ENCODE assay signal across 43 cellular contexts in genomic region chr6:138339024-138339423, GRCh38. TPM values are rescaled to one million over a fixed set of nuclear protein-coding genes. Genes with fewer than 3 reads are reported as not detected.
"Had no signal": no experiment of that assay in that cellular context is flagged by ENCODE, and none has a peak within 500 bp of the region (broad histone marks: within the 10 kb centered on the region; RNA-seq: fewer than 3 reads in every experiment).

No MANE protein-coding gene starts in this region.

- H3K27me3 ChIP-seq: adrenal gland, body of pancreas, cardiac muscle cell, dorsolateral prefrontal cortex, heart right ventricle, pancreas, uterus had no signal

- H3K9me3 Mint-ChIP-seq: activated CD4-positive, alpha-beta memory T cell treated with anti-CD3 and anti-CD28 coated beads for 36 hours; activated CD4-positive, alpha-beta T cell treated with anti-CD3 and anti-CD28 coated beads, Interleukin-2, amount 10 ng/mL, durations not matched to agents 24 days and 14 days; activated naive CD4-positive, alpha-beta T cell treated with anti-CD3 and anti-CD28 coated beads for 36 hours; activated naive CD8-positive, alpha-beta T cell treated with anti-CD3 and anti-CD28 coated beads for 36 hours; activated T-helper 1 cell treated with anti-CD3 and anti-CD28 coated beads, Interleukin-12 subunit alpha, Interleukin-12 subunit beta, Interleukin-2, Interleukin-4 antibody, amounts not matched to agents 30 ng/mL and 10 ng/mL and 1 ng/mL, durations not matched to agents 14 hours and 24 hours and 36 hours; naive thymus-derived CD4-positive, alpha-beta T cell; stimulated activated memory B cell treated with anti-CD40 and anti-IgM and Interleukin-4, amounts not matched to agents 10 μg/mL and 1 μg/mL and 100 μg/mL, for 72 hours; stimulated activated naive CD8-positive, alpha-beta T cell treated with anti-CD3 and anti-CD28 coated beads, Interleukin-15, amount 100 ng/mL, for 72 hours; type B pancreatic cell had no signal

- H3K4me1 ChIP-seq: adrenal gland, body of pancreas, heart right ventricle, pancreas, prostate gland, uterus had no signal

- H3K36me3 ChIP-seq: adrenal gland, cardiac muscle cell, prostate gland, uterus, WERI-Rb-1 had no signal

- H3K9me3 ChIP-seq: adrenal gland, body of pancreas, heart right ventricle, pancreas, prostate gland, uterus had no signal

- FAIRE-seq: kidney, pancreas had no signal

- H3K36me3 Mint-ChIP-seq: activated CD4-positive, alpha-beta memory T cell treated with anti-CD3 and anti-CD28 coated beads for 36 hours; activated naive CD8-positive, alpha-beta T cell treated with anti-CD3 and anti-CD28 coated beads for 36 hours; immature natural killer cell; naive thymus-derived CD4-positive, alpha-beta T cell; stimulated activated memory B cell treated with anti-CD40 and anti-IgM and Interleukin-4, amounts not matched to agents 10 μg/mL and 1 μg/mL and 100 μg/mL, for 72 hours had no signal

- H3K4me1 Mint-ChIP-seq: activated CD4-positive, alpha-beta T cell treated with anti-CD3 and anti-CD28 coated beads, Interleukin-2, amount 10 ng/mL, durations not matched to agents 24 days and 14 days; activated naive CD8-positive, alpha-beta T cell treated with anti-CD3 and anti-CD28 coated beads for 36 hours; immature natural killer cell; naive thymus-derived CD4-positive, alpha-beta T cell; stimulated activated memory B cell treated with anti-CD40 and anti-IgM and Interleukin-4, amounts not matched to agents 10 μg/mL and 1 μg/mL and 100 μg/mL, for 72 hours; stimulated activated naive CD8-positive, alpha-beta T cell treated with anti-CD3 and anti-CD28 coated beads, Interleukin-15, amount 100 ng/mL, for 72 hours had no signal

- H3K4me3 ChIP-seq: adrenal gland, body of pancreas, cardiac muscle cell, coronary artery, dorsolateral prefrontal cortex, heart right ventricle, pancreas, prostate gland, skin epidermis, uterus had no signal

- H3K27me3 Mint-ChIP-seq: type B pancreatic cell had no signal

- ATAC-seq: body of pancreas; esophagus mucosa; heart right ventricle; left colon; naive thymus-derived CD4-positive, alpha-beta T cell; pancreas; sciatic nerve; stimulated activated memory B cell treated with anti-CD40 and anti-IgM and Interleukin-4, amounts not matched to agents 10 μg/mL and 1 μg/mL and 100 μg/mL, for 72 hours; stimulated activated naive CD8-positive, alpha-beta T cell treated with anti-CD3 and anti-CD28 coated beads, Interleukin-15, amount 100 ng/mL, for 72 hours had no signal

- H3K27ac Mint-ChIP-seq: activated CD4-positive, alpha-beta memory T cell treated with anti-CD3 and anti-CD28 coated beads for 36 hours; activated CD4-positive, alpha-beta T cell treated with anti-CD3 and anti-CD28 coated beads, Interleukin-2, amount 10 ng/mL, durations not matched to agents 24 days and 14 days; activated naive CD4-positive, alpha-beta T cell treated with anti-CD3 and anti-CD28 coated beads for 36 hours; activated naive CD8-positive, alpha-beta T cell treated with anti-CD3 and anti-CD28 coated beads for 36 hours; activated T-helper 1 cell treated with anti-CD3 and anti-CD28 coated beads, Interleukin-12 subunit alpha, Interleukin-12 subunit beta, Interleukin-2, Interleukin-4 antibody, amounts not matched to agents 30 ng/mL and 10 ng/mL and 1 ng/mL, durations not matched to agents 14 hours and 24 hours and 36 hours; immature natural killer cell; naive thymus-derived CD4-positive, alpha-beta T cell; stimulated activated memory B cell treated with anti-CD40 and anti-IgM and Interleukin-4, amounts not matched to agents 10 μg/mL and 1 μg/mL and 100 μg/mL, for 72 hours; stimulated activated naive CD8-positive, alpha-beta T cell treated with anti-CD3 and anti-CD28 coated beads, Interleukin-15, amount 100 ng/mL, for 72 hours; type B pancreatic cell had no signal

- DNase-seq: activated CD4-positive, alpha-beta memory T cell treated with anti-CD3 and anti-CD28 coated beads for 36 hours; activated CD4-positive, alpha-beta T cell treated with anti-CD3 and anti-CD28 coated beads, Interleukin-2, amount 10 ng/mL, durations not matched to agents 24 days and 14 days; activated CD4-positive, CD25-positive, alpha-beta regulatory T cell treated with anti-CD3 and anti-CD28 coated beads, Interleukin-2, amount 50 U/mL, for 72 hours; activated CD8-positive, alpha-beta memory T cell treated with anti-CD3 and anti-CD28 coated beads, Interleukin-2, amount 50 U/mL, for 4 hours; activated effector memory CD4-positive, alpha-beta T cell treated with anti-CD3 and anti-CD28 coated beads, Interleukin-2, amount 50 U/mL, for 16 hours; activated naive CD4-positive, alpha-beta T cell treated with anti-CD3 and anti-CD28 coated beads for 36 hours; activated naive CD8-positive, alpha-beta T cell treated with anti-CD3 and anti-CD28 coated beads for 36 hours; activated T-cell treated with anti-CD3 and anti-CD28 coated beads, Interleukin-2, amount 50 U/mL, for 1 hour; adrenal gland; aorta; body of pancreas; dorsolateral prefrontal cortex; effector memory CD4-positive, alpha-beta T cell; foreskin fibroblast; heart right ventricle; immature natural killer cell; kidney; left colon; midbrain; naive thymus-derived CD4-positive, alpha-beta T cell; pancreas; retina; stimulated activated CD4-positive, alpha-beta T cell treated with anti-CD3 and anti-CD28 coated beads, Interleukin-12 subunit alpha, Interleukin-12 subunit beta, amount 100 ng/mL, for 4 hours; stimulated activated CD4-positive, alpha-beta T cell treated with anti-CD3 and anti-CD28 coated beads, Interleukin-4, amount 100 ng/mL, for 24 hours; stimulated activated naive CD8-positive, alpha-beta T cell treated with anti-CD3 and anti-CD28 coated beads, Interleukin-15, amount 100 ng/mL, for 72 hours; substantia nigra; T1000; uterus; WERI-Rb-1 had no signal

- H3K4me3 Mint-ChIP-seq: activated CD4-positive, alpha-beta memory T cell treated with anti-CD3 and anti-CD28 coated beads for 36 hours; activated CD4-positive, alpha-beta T cell treated with anti-CD3 and anti-CD28 coated beads, Interleukin-2, amount 10 ng/mL, durations not matched to agents 24 days and 14 days; activated naive CD4-positive, alpha-beta T cell treated with anti-CD3 and anti-CD28 coated beads for 36 hours; activated naive CD8-positive, alpha-beta T cell treated with anti-CD3 and anti-CD28 coated beads for 36 hours; activated T-helper 1 cell treated with anti-CD3 and anti-CD28 coated beads, Interleukin-12 subunit alpha, Interleukin-12 subunit beta, Interleukin-2, Interleukin-4 antibody, amounts not matched to agents 30 ng/mL and 10 ng/mL and 1 ng/mL, durations not matched to agents 14 hours and 24 hours and 36 hours; immature natural killer cell; naive thymus-derived CD4-positive, alpha-beta T cell; stimulated activated memory B cell treated with anti-CD40 and anti-IgM and Interleukin-4, amounts not matched to agents 10 μg/mL and 1 μg/mL and 100 μg/mL, for 72 hours; stimulated activated naive CD8-positive, alpha-beta T cell treated with anti-CD3 and anti-CD28 coated beads, Interleukin-15, amount 100 ng/mL, for 72 hours; type B pancreatic cell had no signal

- H3K27ac ChIP-seq: adrenal gland, body of pancreas, cardiac muscle cell, coronary artery, dorsolateral prefrontal cortex, heart right ventricle, pancreas, skin epidermis, uterus, WERI-Rb-1 had no signal

RNA-seq across cellular contexts. Expression of gene SMIM28, which starts 38.7 kb away (rescaled TPM):
- total RNA-seq: activated CD4-positive, alpha-beta memory T cell treated with anti-CD3 and anti-CD28 coated beads for 36 hours; activated CD4-positive, alpha-beta T cell treated with anti-CD3 and anti-CD28 coated beads, Interleukin-2, amount 10 ng/mL, durations not matched to agents 24 days and 14 days; activated CD8-positive, alpha-beta memory T cell treated with anti-CD3 and anti-CD28 coated beads for 36 hours; activated naive CD4-positive, alpha-beta T cell treated with anti-CD3 and anti-CD28 coated beads for 36 hours; activated naive CD8-positive, alpha-beta T cell treated with anti-CD3 and anti-CD28 coated beads for 36 hours; activated T-helper 1 cell treated with anti-CD3 and anti-CD28 coated beads, Interleukin-12 subunit alpha, Interleukin-12 subunit beta, Interleukin-2, Interleukin-4 antibody, amounts not matched to agents 30 ng/mL and 10 ng/mL and 1 ng/mL, durations not matched to agents 14 hours and 24 hours and 36 hours; adrenal gland; aorta; body of pancreas; cardiac muscle cell; cerebellum; dorsolateral prefrontal cortex; esophagus mucosa; heart right ventricle; kidney; liver; naive thymus-derived CD4-positive, alpha-beta T cell; pancreas; prostate gland; sciatic nerve; uterus had no signal
- polyA plus RNA-seq: adrenal gland; aorta; cardiac muscle cell; heart right ventricle; immature natural killer cell; liver; naive thymus-derived CD4-positive, alpha-beta T cell; neural cell; pancreas; thymus had no signal
